Comparison of ENCODE assay signal across 8 cellular contexts in genomic region chr10:73997806-73998622, GRCh38. TPM values are rescaled to one million over a fixed set of nuclear protein-coding genes. Genes with fewer than 3 reads are reported as not detected.
DNase-seq lines count a peak whose midpoint lies in the region; ATAC-seq, FAIRE-seq and TF ChIP-seq lines count a peak whose summit lies in the region.

Gene VCL (plus strand): TSS chr10:73998116. CDS start chr10:73998208, 92 bp downstream.

- TF ChIP-seq CTCF in AG10803 (conservative IDR thresholded peaks at IDR 0.05; ENCODE audit: low read length) (no peak), keratinocyte (optimal IDR thresholded peaks at IDR 0.05 in 1 of 3, IDR thresholded peaks at IDR 0.05 in 1 of 3, conservative IDR thresholded peaks at IDR 0.05 in 1 of 3; ENCODE audit: extremely low read depth in 1 of 3, insufficient read depth in 2 of 3, low read length in 3 of 3) (no peak)

- H3K9me1 ChIP-seq in keratinocyte (ENCODE audit: control insufficient read depth, extremely low read depth, insufficient read depth, low read length), result no peaks in the 10 kb centered on the region

- DNase-seq in AG10803 (ENCODE audit: low read depth) (peak; percentile 98), NCI-H460 (ENCODE audit: extremely low read depth, low read depth) (peak; percentile 98), cerebellar nuclear complex (lab: John Stamatoyannopoulos, UW) (peak; percentile 89 to 91), keratinocyte (ENCODE audit: low read depth, low spot score) (peak; percentile 76)
- peak; percentile 96 for DNase-seq in activated CD4-positive, CD25-positive, alpha-beta regulatory T cell treated with anti-CD3 and anti-CD28 coated beads, Interleukin-2, amount 50 U/mL, for 72 hours
- peak; percentile 86 to 91 for DNase-seq in stimulated activated CD4-positive, alpha-beta T cell treated with anti-CD3 and anti-CD28 coated beads, Interleukin-15, amount 100 ng/mL, for 1 hour (ENCODE audit: low read depth in 1 of 2, low spot score in 1 of 2)

- peak within 1 kb of the TSS; percentile 91 for H3K4me2 ChIP-seq in keratinocyte (ENCODE audit: control insufficient read depth, extremely low read depth, insufficient read depth, low read depth, low read length)

- no peaks in the 10 kb centered on the region for H4K20me1 ChIP-seq in keratinocyte (ENCODE audit: control insufficient read depth, extremely low read depth, insufficient read depth, low read length)

- H3K36me3 ChIP-seq in keratinocyte (ENCODE audit: control insufficient read depth in 2 of 2, extremely low read depth in 1 of 2, insufficient read depth in 2 of 2, low read length in 2 of 2), result peaks cover 1 to 5% of the 10 kb centered on the region in 2 experiments

- no peak for FAIRE-seq in keratinocyte (lab: Jason Lieb, UNC)

- peaks cover 21% of the 10 kb centered on the region for H3K4me1 ChIP-seq in keratinocyte (ENCODE audit: control insufficient read depth, extremely low read depth, insufficient read depth, low read length)

- peak; percentile 95 for ATAC-seq in GM19043 (IDR thresholded peaks at IDR 0.05; ENCODE audit: low read depth, unreplicated experiment)
- peak; percentile 88 for ATAC-seq in HG03378 (IDR thresholded peaks at IDR 0.05; ENCODE audit: unreplicated experiment)

- peak within 1 kb of the TSS; percentile 83 for H3K27ac ChIP-seq in keratinocyte (ENCODE audit: control insufficient read depth, insufficient read depth, low read length)

- dilution Hi-C loops in keratinocyte (cut with MboI; ENCODE audit: extremely low pct_ligation_motif_present, low sequenced_read_pairs), result no loop called here

- peaks cover 49% of the 10 kb centered on the region for H3K79me2 ChIP-seq in keratinocyte (ENCODE audit: control insufficient read depth, insufficient read depth, low read length)

- peak within 1 kb of the TSS; percentile 96 for H2AFZ ChIP-seq in keratinocyte (ENCODE audit: control insufficient read depth, low read length)

- no peaks in the 10 kb centered on the region for H3K27me3 ChIP-seq in keratinocyte (ENCODE audit: control insufficient read depth, extremely low read depth, insufficient read depth, low read length)

- no peaks in the 10 kb centered on the region for H3K9me3 ChIP-seq in keratinocyte (ENCODE audit: control insufficient read depth, low read depth, low read length)

- H3K9ac ChIP-seq in keratinocyte (ENCODE audit: control insufficient read depth, extremely low read depth, insufficient read depth, low read length), result peak within 1 kb of the TSS; percentile 89

- H3K4me3 ChIP-seq in AG10803 (ENCODE audit: low read length) (peak within 1 kb of the TSS; percentile 98), keratinocyte (ENCODE audit: control insufficient read depth in 2 of 3, extremely low read depth in 1 of 3, insufficient read depth in 2 of 3, low read depth in 1 of 3, low read length in 3 of 3) (peak within 1 kb of the TSS; percentile 62 to 92 (median 83))

RNA-seq across cellular contexts. Expression of gene VCL, which starts in this region (rescaled TPM):
- 73.9 and 75.7 TPM in 2 replicates for total RNA-seq in NCI-H460 (2014; rRNA removed; shearing (Covaris generic))
- 72.8 and 103 TPM in 2 replicates for polyA plus RNA-seq in NCI-H460 (2014; cell fraction: nucleus; rRNA removed)
- polyA plus RNA-seq in keratinocyte, result 92.1 to 106 TPM (median 102 TPM) in 3 replicates
- 27.2 TPM for polyA plus RNA-seq in keratinocyte (2011; ENCODE audit: low read depth)
- 31.6 and 47.9 TPM in 2 replicates for polyA plus RNA-seq in keratinocyte (2011; cell fraction: cytosol; rRNA removed)
- polyA plus RNA-seq in keratinocyte (2011; cell fraction: nucleus; rRNA removed), result 238 and 259 TPM in 2 replicates
- 19.1 and 101 TPM in 2 replicates for polyA plus RNA-seq in keratinocyte (2012; ENCODE audit: low replicate concordance)
- polyA minus RNA-seq in keratinocyte, result 77.4 to 161 TPM (median 129 TPM) in 3 replicates
- polyA minus RNA-seq in keratinocyte (2011; cell fraction: cytosol; rRNA and poly(A)+ RNA removed), result 78.3 TPM
- polyA minus RNA-seq in keratinocyte (2011; cell fraction: nucleus; rRNA and poly(A)+ RNA removed), result 257 and 336 TPM in 2 replicates

Comparison
In these comparisons a context has a peak if more than half of its experiments do, and no peak if none do; other contexts are left out.
1. Peak in every context shown above with its lines: DNase-seq, ATAC-seq, H3K4me3 ChIP-seq and H3K27ac ChIP-seq.